25 cellular contexts compared by ENCODE assay signal in the genomic region with DNA sequence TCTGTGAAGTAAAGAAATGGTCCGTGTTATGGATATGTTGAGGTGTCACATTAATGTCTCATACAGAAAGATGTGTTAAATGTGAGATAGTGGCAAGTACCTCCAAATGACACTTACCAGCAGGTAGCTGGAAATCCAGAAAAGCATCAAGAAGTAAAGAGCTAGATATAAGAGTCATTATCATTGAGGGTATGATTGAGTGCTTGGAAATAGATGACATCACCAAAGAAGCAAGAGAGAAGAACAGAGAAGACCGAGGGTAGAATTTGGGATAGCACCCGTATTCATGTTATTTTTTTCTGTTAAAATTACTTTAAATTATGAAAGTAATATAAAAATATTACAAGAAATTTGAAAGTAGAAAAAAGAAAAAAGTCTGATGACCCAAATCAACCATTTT. TPM values are rescaled to one million over a fixed set of nuclear protein-coding genes. Genes with fewer than 3 reads are reported as not detected.
"Had no signal": no experiment of that assay in that cellular context is flagged by ENCODE, and none has a peak within 500 bp of the region (broad histone marks: within the 10 kb centered on the region; RNA-seq: fewer than 3 reads in every experiment).

No MANE protein-coding gene starts in this region.

- H3K9me3 ChIP-seq: colonic mucosa, esophagus squamous epithelium, gastroesophageal sphincter, heart left ventricle, left lung, lower lobe of right lung had no signal

- DNase-seq: colonic mucosa; cortex of kidney; effector CD8-positive, alpha-beta T cell; effector memory CD8-positive, alpha-beta T cell; endodermal cell; erythroblast; esophagus squamous epithelium; foreskin fibroblast; foreskin melanocyte; heart left ventricle; hypothalamus; immature natural killer cell; islet precursor cell; left cardiac atrium; left lung; left ventricle myocardium superior; lower lobe of right lung; mesendoderm; midbrain; naive thymus-derived CD4-positive, alpha-beta T cell had no signal

- H3K27me3 ChIP-seq: esophagus squamous epithelium, gastroesophageal sphincter, hepatocyte had no signal

- ATAC-seq: effector memory CD8-positive, alpha-beta T cell; esophagus mucosa; gastroesophageal sphincter; heart left ventricle; left cardiac atrium; left lung; left ventricle myocardium superior; lower lobe of right lung; naive thymus-derived CD4-positive, alpha-beta T cell had no signal

- H3K79me2 ChIP-seq: hepatocyte had no signal

- FAIRE-seq: endometrium had no signal

- H3K27ac ChIP-seq: colonic mucosa, epithelial cell of prostate, esophagus squamous epithelium, gastroesophageal sphincter, heart left ventricle, hepatocyte, left lung, lower lobe of right lung had no signal

- H2AFZ ChIP-seq: hepatocyte had no signal

- H3K36me3 ChIP-seq: colonic mucosa, esophagus squamous epithelium, gastroesophageal sphincter, heart left ventricle, left lung, lower lobe of right lung had no signal

- H3K4me3 ChIP-seq: colonic mucosa, esophagus squamous epithelium, gastroesophageal sphincter, heart left ventricle, hepatocyte, left lung, lower lobe of right lung had no signal

- H3K4me2 ChIP-seq: hepatocyte had no signal

- H3K4me1 ChIP-seq: colonic mucosa, esophagus squamous epithelium, gastroesophageal sphincter, heart left ventricle, left lung, lower lobe of right lung had no signal

RNA-seq across cellular contexts. Expression of gene EDA, which starts 15.7 kb away (rescaled TPM):
- polyA plus RNA-seq: immature natural killer cell had no signal
